ENCODE assay signal across 28 cellular contexts in genomic region chr1:200886590-200886989, GRCh38. TPM values are rescaled to one million over a fixed set of nuclear protein-coding genes. Genes with fewer than 3 reads are reported as not detected.
A peak's percentile ranks its signal among the peaks of the same experiment; 100 is the strongest.
DNase-seq lines count a peak whose midpoint lies in the region; ATAC-seq and TF ChIP-seq lines count a peak whose summit lies in the region.
"Had no signal": no experiment of that assay in that cellular context is flagged by ENCODE, and none has a peak within 500 bp of the region (broad histone marks: within the 10 kb centered on the region; RNA-seq: fewer than 3 reads in every experiment).

No MANE protein-coding gene starts in this region.

- H3K36me3 Mint-ChIP-seq in CD4-positive, alpha-beta T cell (ENCODE audit: low read depth): no peaks in the 10 kb centered on the region
- H3K36me3 Mint-ChIP-seq in central memory CD8-positive, alpha-beta T cell (ENCODE audit: insufficient read depth): peaks cover 8% of the 10 kb centered on the region
- no peaks in the 10 kb centered on the region for H3K36me3 Mint-ChIP-seq in neural progenitor cell
- H3K36me3 Mint-ChIP-seq: brain, CD14-positive monocyte had no signal

- H3K9me3 ChIP-seq in CD4-positive, alpha-beta T cell (ENCODE audit: control insufficient read depth, low read length): no peaks in the 10 kb centered on the region
- no peaks in the 10 kb centered on the region for H3K9me3 ChIP-seq in neural progenitor cell (ENCODE audit: low read depth)
- H3K9me3 ChIP-seq: adrenal gland, right atrium auricular region, tibial artery had no signal

- H4K20me1 ChIP-seq in KMS-11 (ENCODE audit: insufficient read depth): no peaks in the 10 kb centered on the region
- H4K20me1 ChIP-seq in neural progenitor cell (ENCODE audit: low read depth): no peaks in the 10 kb centered on the region

- H3K4me1 ChIP-seq in KMS-11 (ENCODE audit: low read depth, poor library complexity, severe bottlenecking) (peaks cover 91% of the 10 kb centered on the region), neural progenitor cell (peaks cover 20% of the 10 kb centered on the region)

- no peaks in the 10 kb centered on the region for H3K9me3 Mint-ChIP-seq in CD4-positive, alpha-beta T cell
- H3K9me3 Mint-ChIP-seq in central memory CD8-positive, alpha-beta T cell: no peaks in the 10 kb centered on the region
- H3K9me3 Mint-ChIP-seq in neural progenitor cell: no peaks in the 10 kb centered on the region
- H3K9me3 Mint-ChIP-seq: HFFc6 had no signal

- H3K27ac ChIP-seq in CD4-positive, alpha-beta T cell (ENCODE audit: low read depth, low read length): no peak overlapping the region
- H3K27ac ChIP-seq in KMS-11 (0 out of 2 replicates have a peak overlapping the region, but pooled peaks have one; percentile 8), neural progenitor cell (no peak overlapping the region)
- H3K27ac ChIP-seq: adrenal gland, right atrium auricular region, SK-N-MC, tibial artery had no signal

- no peak overlapping the region for H3K4me3 ChIP-seq in KMS-11 (IDR thresholded peaks at IDR 0.05; ENCODE audit: insufficient read depth, low read depth, low read length)
- H3K4me3 ChIP-seq in neural progenitor cell: no peak overlapping the region
- H3K4me3 ChIP-seq: adrenal gland, right atrium auricular region, SK-N-MC, smooth muscle cell, tibial artery had no signal

- no peak overlapping the region for H2AFZ ChIP-seq in KMS-11 (ENCODE audit: low read depth)
- peak overlapping the region; percentile 3 for H2AFZ ChIP-seq in neural progenitor cell (replicated peaks)

- peaks cover 30% of the 10 kb centered on the region for H3F3A ChIP-seq in neural progenitor cell (ENCODE audit: low read depth)

- no peak for ATAC-seq in CD4-positive, alpha-beta T cell (ENCODE audit: poor library complexity)
- ATAC-seq in central memory CD8-positive, alpha-beta T cell (replicated peaks; ENCODE audit: extremely low read depth, poor library complexity, severe bottlenecking): no peak
- ATAC-seq in GM21786 (IDR thresholded peaks at IDR 0.05; ENCODE audit: unreplicated experiment): no peak
- ATAC-seq: activated CD4-positive, CD25-positive, alpha-beta regulatory T cell treated with anti-CD3 and anti-CD28 coated beads, Interleukin-2, amount 50 U/mL, for 24 hours; left colon had no signal

- H3K27me3 Mint-ChIP-seq in CD4-positive, alpha-beta T cell: peaks cover 3% of the 10 kb centered on the region
- peaks cover under 1% of the 10 kb centered on the region for H3K27me3 Mint-ChIP-seq in central memory CD8-positive, alpha-beta T cell
- peaks cover 11% of the 10 kb centered on the region for H3K27me3 Mint-ChIP-seq in neural progenitor cell (ENCODE audit: insufficient read depth, low read depth)

- peak overlapping the region; percentile 98; the same call in 1 of the 2 replicates for H3K4me2 ChIP-seq in KMS-11
- no peak overlapping the region for H3K4me2 ChIP-seq in neural progenitor cell
- H3K4me2 ChIP-seq: smooth muscle cell had no signal

- H3K4me3 Mint-ChIP-seq in CD4-positive, alpha-beta T cell: no peak overlapping the region
- H3K4me3 Mint-ChIP-seq in central memory CD8-positive, alpha-beta T cell: no peak overlapping the region
- H3K4me3 Mint-ChIP-seq in neural progenitor cell: no peak overlapping the region
- H3K4me3 Mint-ChIP-seq: brain, CD14-positive monocyte, HFFc6 had no signal

- peak overlapping the region; percentile 72 for H3K27ac Mint-ChIP-seq in CD4-positive, alpha-beta T cell
- peak overlapping the region; percentile 87 for H3K27ac Mint-ChIP-seq in central memory CD8-positive, alpha-beta T cell (ENCODE audit: low read depth)
- no peak overlapping the region for H3K27ac Mint-ChIP-seq in neural progenitor cell
- H3K27ac Mint-ChIP-seq: brain, CD14-positive monocyte, HFFc6 had no signal

- intact Hi-C loops in CD4-positive, alpha-beta T cell (cut with DNase I, micrococcal nuclease): no loop called here

- no peaks in the 10 kb centered on the region for H3K36me3 ChIP-seq in KMS-11 (ENCODE audit: insufficient read depth)
- no peaks in the 10 kb centered on the region for H3K36me3 ChIP-seq in neural progenitor cell
- H3K36me3 ChIP-seq: adrenal gland, right atrium auricular region, tibial artery had no signal

- no peak for DNase-seq in CD4-positive, alpha-beta T cell
- no peak for DNase-seq in central memory CD8-positive, alpha-beta T cell (ENCODE audit: low spot score in 2 of 2)
- DNase-seq in neural progenitor cell (ENCODE audit: low spot score) (no peak), RKO (ENCODE audit: low spot score) (no peak), AML-193 (lab: John Stamatoyannopoulos, UW) (no peak)
- DNase-seq: activated CD4-positive, alpha-beta T cell treated with anti-CD3 and anti-CD28 coated beads, Interleukin-2, amount 50 U/mL, for 48 hours; activated naive CD4-positive, alpha-beta T cell treated with Interleukin-2 at 50 U/mL for 16 hours; adrenal gland; GOT3; HFFc6; left colon; mammary epithelial cell; NCI-H1105; NCI-H187; NCI-H510A treated with DMSO at 0.1 percent for 48 hours; tibial artery had no signal

- H3K27me3 ChIP-seq in CD4-positive, alpha-beta T cell (ENCODE audit: control insufficient read depth, insufficient read depth, low read length): peaks cover 4% of the 10 kb centered on the region
- H3K27me3 ChIP-seq in KMS-11 (ENCODE audit: insufficient read depth, low read depth) (no peaks in the 10 kb centered on the region), neural progenitor cell (no peaks in the 10 kb centered on the region)

- H3K9ac ChIP-seq in KMS-11 (no peak overlapping the region), neural progenitor cell (no peak overlapping the region)

- TF ChIP-seq CTCF in CD4-positive, alpha-beta T cell (IDR thresholded peaks at IDR 0.05): no peak
- TF ChIP-seq CTCF in KMS-11 (conservative IDR thresholded peaks at IDR 0.05; ENCODE audit: low read depth, low read length) (no peak), neural progenitor cell (IDR thresholded peaks at IDR 0.05) (no peak)

- POLR2A ChIA-PET in CD4-positive, alpha-beta T cell (lab: Charles Lee): no interaction called here

- H3K79me2 ChIP-seq in KMS-11 (ENCODE audit: insufficient read depth, low read depth) (peaks cover 3% of the 10 kb centered on the region; the same call in 1 of the 2 replicates), neural progenitor cell (ENCODE audit: low read depth) (no peaks in the 10 kb centered on the region)

- H3K4me1 Mint-ChIP-seq in CD4-positive, alpha-beta T cell (ENCODE audit: low read depth): peaks cover 50% of the 10 kb centered on the region
- peaks cover 55% of the 10 kb centered on the region for H3K4me1 Mint-ChIP-seq in central memory CD8-positive, alpha-beta T cell
- H3K4me1 Mint-ChIP-seq in neural progenitor cell: peaks cover 34% of the 10 kb centered on the region

- CTCF ChIA-PET in CD4-positive, alpha-beta T cell (lab: Charles Lee): no interaction called here

RNA-seq across cellular contexts. Expression of gene INAVA, which starts 8.1 kb away (rescaled TPM):
- under 1 TPM in 1 of 2 experiments, not detected in 1; 0.22 TPM for total RNA-seq in CD4-positive, alpha-beta T cell
- 23.7 and 63.1 TPM in 2 replicates for total RNA-seq in neural progenitor cell (ENCODE audit: low replicate concordance)
- total RNA-seq: HFFc6; right atrium auricular region; T-helper 1 cell treated with Interleukin-12 subunit alpha and Interleukin-12 subunit beta and Interleukin-4 antibody, amounts not matched to agents 30 ng/mL and 1 ng/mL, for 36 hours had no signal

RNA-seq across cellular contexts. Expression of gene GPR25, which starts 13.8 kb away (rescaled TPM):
- total RNA-seq in CD4-positive, alpha-beta T cell: 1 to 10 TPM; 2.7 to 3.3 TPM
- total RNA-seq in neural progenitor cell (ENCODE audit: low replicate concordance): not detected in 2 replicates
- total RNA-seq: cerebellum; Daoy; glomerular endothelial cell; HFFc6; mammary epithelial cell; right atrium auricular region; smooth muscle cell; T-helper 1 cell treated with Interleukin-12 subunit alpha and Interleukin-12 subunit beta and Interleukin-4 antibody, amounts not matched to agents 30 ng/mL and 1 ng/mL, for 36 hours had no signal

Comparison
In these comparisons a context has a peak if more than half of its experiments do, and no peak if none do; other contexts are left out.
1. RNA of gene INAVA, which starts 8.1 kb away (total RNA-seq): 23.7 to 63.1 TPM in neural progenitor cell; 0.22 TPM in CD4-positive, alpha-beta T cell; every median in the first group is over 10 times any median in the second.